In genomic region chr15:101346928-101347327, GRCh38 we compare ENCODE assay signal across 1 cellular context.
TF ChIP-seq lines count a peak whose summit lies in the region.

No MANE protein-coding gene starts in this region.

TF ChIP-seq in A549, 52 proteins besides CTCF, POLR2A, EP300 and RAD21 (continued from another document):
- TF ChIP-seq HES2 (IDR thresholded peaks at IDR 0.05) = no peak
- no peak for TF ChIP-seq CBX2 (IDR thresholded peaks at IDR 0.05; ENCODE audit: borderline replicate concordance, low read depth)
- TF ChIP-seq NFE2L2 (conservative IDR thresholded peaks at IDR 0.05; ENCODE audit: low read length) = no peak
- no peak for TF ChIP-seq JUNB (IDR thresholded peaks at IDR 0.05)
- TF ChIP-seq ZNF302 (CRISPR knock-in tag; IDR thresholded peaks at IDR 0.05) = no peak
